ENCODE assay signal across 1 cellular context in the genomic region with DNA sequence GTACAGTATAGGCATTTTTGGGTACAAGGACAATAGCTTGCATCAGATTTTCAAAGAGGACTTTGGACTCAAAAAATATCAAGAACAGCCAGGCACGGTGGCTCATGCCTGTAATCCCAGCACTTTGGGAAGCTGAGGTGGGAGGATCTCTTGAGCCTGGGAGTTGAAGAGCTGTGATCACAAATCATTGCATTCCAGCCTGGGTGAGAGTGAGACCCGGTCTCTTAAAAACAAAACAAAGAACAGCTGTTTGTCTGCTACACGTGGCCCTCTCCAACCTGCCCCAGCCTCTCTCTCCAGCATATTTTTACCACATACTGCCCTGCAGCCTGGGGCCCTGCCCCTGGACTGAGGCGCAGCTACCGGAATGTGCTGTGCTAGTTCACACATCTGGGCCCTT.
TF ChIP-seq lines count a peak whose summit lies in the region.

No MANE protein-coding gene starts in this region.

TF ChIP-seq in IMR-90, 13 proteins besides CTCF, POLR2A, EP300 and RAD21:
- 0 out of 2 replicates have a peak, but pooled peaks have one; percentile 14 for TF ChIP-seq BHLHE40 (IDR thresholded peaks at IDR 0.05; ENCODE audit: low read depth, low read length)
- no peak for TF ChIP-seq CHD1 (IDR thresholded peaks at IDR 0.05; ENCODE audit: low read depth, low read length)
- TF ChIP-seq, protein P1, sequence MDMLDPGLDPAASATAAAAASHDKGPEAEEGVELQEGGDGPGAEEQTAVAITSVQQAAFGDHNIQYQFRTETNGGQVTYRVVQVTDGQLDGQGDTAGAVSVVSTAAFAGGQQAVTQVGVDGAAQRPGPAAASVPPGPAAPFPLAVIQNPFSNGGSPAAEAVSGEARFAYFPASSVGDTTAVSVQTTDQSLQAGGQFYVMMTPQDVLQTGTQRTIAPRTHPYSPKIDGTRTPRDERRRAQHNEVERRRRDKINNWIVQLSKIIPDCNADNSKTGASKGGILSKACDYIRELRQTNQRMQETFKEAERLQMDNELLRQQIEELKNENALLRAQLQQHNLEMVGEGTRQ (IDR thresholded peaks at IDR 0.05; ENCODE audit: low read depth, low read length), result peak; percentile 59; the same call in 1 of the 2 replicates
- no peak for TF ChIP-seq MAZ (IDR thresholded peaks at IDR 0.05; ENCODE audit: borderline replicate concordance, low read depth, low read length)
- peak; percentile 41; the same call in 1 of the 2 replicates for TF ChIP-seq MXI1 (IDR thresholded peaks at IDR 0.05; ENCODE audit: borderline replicate concordance, low read depth, low read length)
